ENCODE assay signal across 16 cellular contexts in the genomic region with DNA sequence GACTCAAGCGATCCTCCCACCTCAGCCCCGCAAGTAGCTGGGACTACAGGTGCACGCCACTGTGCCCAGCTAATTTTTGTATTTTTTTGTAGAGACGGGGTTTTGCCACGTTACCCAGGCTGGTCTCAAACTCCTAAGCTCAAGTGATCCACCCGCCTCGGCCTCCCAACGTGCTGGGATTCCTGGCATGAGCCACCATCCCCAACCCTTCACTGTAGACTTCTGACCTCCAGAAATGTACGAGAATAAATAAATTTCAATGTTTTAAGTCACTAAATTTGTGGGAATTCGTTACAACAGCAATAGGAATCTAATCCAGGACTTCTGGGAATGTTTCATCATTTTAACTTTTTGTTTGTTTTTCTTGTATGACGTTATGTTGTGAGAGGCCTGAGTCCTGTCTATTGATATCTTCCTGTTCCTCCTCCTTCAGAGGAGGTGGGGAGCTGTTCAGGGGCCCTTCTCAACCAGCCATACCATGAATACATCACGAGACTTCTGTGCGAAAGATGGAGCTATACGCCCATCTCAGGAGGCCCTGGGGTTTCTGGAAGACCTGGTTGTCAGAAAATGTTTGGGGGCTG. TPM values are rescaled to one million over a fixed set of nuclear protein-coding genes. Genes with fewer than 3 reads are reported as not detected.
DNase-seq lines count a peak whose midpoint lies in the region; ATAC-seq and TF ChIP-seq lines count a peak whose summit lies in the region.
"Had no signal": no experiment of that assay in that cellular context is flagged by ENCODE, and none has a peak within 500 bp of the region (broad histone marks: within the 10 kb centered on the region; RNA-seq: fewer than 3 reads in every experiment).

No MANE protein-coding gene starts in this region.

- H3K27me3 ChIP-seq in HCT116 (ENCODE audit: insufficient read depth, low read length) (no peaks in the 10 kb centered on the region), layer of hippocampus (ENCODE audit: control insufficient read depth, insufficient read depth, low read length) (no peaks in the 10 kb centered on the region), tibial nerve (no peaks in the 10 kb centered on the region), Peyer's patch (no peaks in the 10 kb centered on the region)
- H3K27me3 ChIP-seq: body of pancreas had no signal

- H3K4me2 ChIP-seq in HCT116 (ENCODE audit: low read length), result no peak overlapping the region

- H3K36me3 ChIP-seq in HCT116 (ENCODE audit: control insufficient read depth in 1 of 2, insufficient read depth in 2 of 2, low read length in 2 of 2) (no peaks in the 10 kb centered on the region), tibial nerve (no peaks in the 10 kb centered on the region), Peyer's patch (no peaks in the 10 kb centered on the region)

- 55 to 69% methylated on average over 14 of the region's 14 CpGs for WGBS in tibial nerve, 2 donors

- CTCF ChIA-PET in HCT116 (lab: Charles Lee), result no interaction called here

- no peak for TF ChIP-seq RAD21 in HCT116 (IDR thresholded peaks at IDR 0.05; ENCODE audit: low read depth)

- no peaks in the 10 kb centered on the region for H4K20me1 ChIP-seq in HCT116 (ENCODE audit: insufficient read depth)

- no peaks in the 10 kb centered on the region for H3K9me3 ChIP-seq in HCT116 (ENCODE audit: control insufficient read depth in 1 of 2, insufficient read depth in 1 of 2, low read depth in 1 of 2, low read length in 2 of 2)
- H3K9me3 ChIP-seq in tibial nerve, result no peaks in the 10 kb centered on the region
- no peaks in the 10 kb centered on the region for H3K9me3 ChIP-seq in Peyer's patch
- H3K9me3 ChIP-seq: body of pancreas had no signal

- H3K4me1 ChIP-seq in HCT116 (ENCODE audit: control insufficient read depth in 1 of 2, insufficient read depth in 2 of 2, low read length in 2 of 2), result peaks cover 16 to 37% of the 10 kb centered on the region in 2 experiments; a peak in 3 of 4 replicates
- H3K4me1 ChIP-seq in tibial nerve, result peaks cover 0 to 28% (median 7%) of the 10 kb centered on the region in 4 donors
- no peaks in the 10 kb centered on the region for H3K4me1 ChIP-seq in Peyer's patch
- H3K4me1 ChIP-seq: body of pancreas had no signal

- TF ChIP-seq EP300 in tibial nerve (IDR thresholded peaks at IDR 0.05), result peak in 1 of 2 donors; percentile 42

- no peak overlapping the region for H3K27ac ChIP-seq in HCT116 (ENCODE audit: low read depth, low read length)
- H3K27ac ChIP-seq in layer of hippocampus (ENCODE audit: low read depth, low read length), result peak overlapping the region; percentile 49
- peak overlapping the region; percentile 4 to 71 (median 64) for H3K27ac ChIP-seq in tibial nerve
- peak overlapping the region in 2 of 4 donors; percentile 17 to 35 for H3K27ac ChIP-seq in Peyer's patch
- H3K27ac ChIP-seq: body of pancreas had no signal

- H3K4me3 ChIP-seq in HCT116 (replicated peaks in 1 of 2; ENCODE audit: low read depth in 1 of 2, low read length in 2 of 2) (no peak overlapping the region), cardiac fibroblast (replicated peaks in 1 of 2; ENCODE audit: low read depth in 2 of 2, low read length in 2 of 2) (no peak overlapping the region), tibial nerve (no peak overlapping the region), Peyer's patch (no peak overlapping the region)
- H3K4me3 ChIP-seq: body of pancreas had no signal

- TF ChIP-seq CTCF in HCT116 (IDR thresholded peaks at IDR 0.05 in 2 of 3, conservative IDR thresholded peaks at IDR 0.05 in 1 of 3; ENCODE audit: borderline replicate concordance in 1 of 3, insufficient read depth in 1 of 3, low read depth in 2 of 3, low read length in 2 of 3) (no peak), cardiac fibroblast (IDR thresholded peaks at IDR 0.05; ENCODE audit: low read depth, low read length) (no peak), tibial nerve (IDR thresholded peaks at IDR 0.05) (no peak), Peyer's patch (IDR thresholded peaks at IDR 0.05) (no peak)

- ATAC-seq in HCT116 (no peak), GM19351 (IDR thresholded peaks at IDR 0.05; ENCODE audit: unreplicated experiment) (no peak), HG03457 (IDR thresholded peaks at IDR 0.05; ENCODE audit: unreplicated experiment) (no peak), HG03439 (IDR thresholded peaks at IDR 0.05; ENCODE audit: unreplicated experiment) (no peak)
- ATAC-seq: body of pancreas; left ventricle myocardium superior; naive thymus-derived CD8-positive, alpha-beta T cell; stimulated activated memory B cell treated with anti-CD40 and anti-IgM and Interleukin-4, amounts not matched to agents 10 μg/mL and 1 μg/mL and 100 μg/mL, for 72 hours had no signal

- POLR2A ChIA-PET in HCT116 (lab: Charles Lee), result interaction anchor here (0.9 to 1.9 kb wide), 2 partner anchors 10 kb away, joined by 4 to 9 read pairs; no protein-coding TSS in a partner anchor

- intact Hi-C loops in HCT116 (cut with micrococcal nuclease), result no loop called here

- H2AFZ ChIP-seq in HCT116 (ENCODE audit: low read depth, low read length, poor library complexity, severe bottlenecking), result peak overlapping the region; percentile 54

- no TSS peak for BruUV-seq in HCT116 (replicated peaks; lab: Mats Ljungman, UMichigan)

- 0 out of 2 replicates have a peak overlapping the region, but pooled peaks have one; percentile 10 for H3K9ac ChIP-seq in HCT116 (ENCODE audit: low read length)

- no peaks in the 10 kb centered on the region for H3K79me2 ChIP-seq in HCT116 (ENCODE audit: insufficient read depth, low read length)

- H3K9me2 ChIP-seq in HCT116 (ENCODE audit: insufficient read depth), result no peaks in the 10 kb centered on the region

- TF ChIP-seq POLR2A in HCT116 (IDR thresholded peaks at IDR 0.05; ENCODE audit: borderline replicate concordance, extremely low read depth, insufficient read depth, insufficient read length), result no peak
- TF ChIP-seq POLR2A in tibial nerve (IDR thresholded peaks at IDR 0.05), result no peak
- no peak for TF ChIP-seq POLR2A in Peyer's patch (IDR thresholded peaks at IDR 0.05)

- DNase-seq in HCT116 (ENCODE audit: low read depth, low spot score), result no peak
- DNase-seq in cardiac fibroblast (ENCODE audit: low read depth in 2 of 2), result peak; percentile 59 to 66
- DNase-seq in tibial nerve (ENCODE audit: low spot score in 2 of 2), result no peak
- no peak for DNase-seq in Peyer's patch
- DNase-seq: activated CD4-positive, alpha-beta memory T cell treated with anti-CD3 and anti-CD28 coated beads, Interleukin-2, amount 10 ng/mL, durations not matched to agents 7 days and 5 days; body of pancreas; hypothalamus; left ventricle myocardium superior; MM.1S; naive thymus-derived CD8-positive, alpha-beta T cell had no signal

- RAD21 ChIA-PET in HCT116 (lab: Charles Lee; ENCODE audit: low non-redundant PET in 1 of 2, low total read pairs in 2 of 2, uncharacterized antibody in 2 of 2, unreplicated experiment in 2 of 2), result no interaction called here

TF ChIP-seq in HCT116, 20 proteins besides CTCF, POLR2A, EP300 and RAD21 (continues in another document):
- TF ChIP-seq ZNF274 (IDR thresholded peaks at IDR 0.05; ENCODE audit: low read depth, low read length) (no peak), SRF (IDR thresholded peaks at IDR 0.05; ENCODE audit: low read depth) (no peak), POLR2AphosphoS5 (IDR thresholded peaks at IDR 0.05; ENCODE audit: low read depth, low read length) (no peak), TCF7L2 (IDR thresholded peaks at IDR 0.05; ENCODE audit: borderline replicate concordance, extremely low read depth, insufficient read depth, insufficient read length) (no peak), ZFX (IDR thresholded peaks at IDR 0.05) (no peak), FOSL1 (IDR thresholded peaks at IDR 0.05; ENCODE audit: low read depth) (no peak), CBX3 (IDR thresholded peaks at IDR 0.05; ENCODE audit: low read depth) (no peak), YY1 (IDR thresholded peaks at IDR 0.05; ENCODE audit: extremely low read depth, insufficient replicate concordance, low read depth, low read length) (no peak), SP1 (IDR thresholded peaks at IDR 0.05; ENCODE audit: low read depth) (no peak), CEBPB (IDR thresholded peaks at IDR 0.05; ENCODE audit: low read depth) (no peak), SIN3A (IDR thresholded peaks at IDR 0.05; ENCODE audit: low read depth) (no peak), EZH2 (IDR thresholded peaks at IDR 0.05) (no peak)
- TF ChIP-seq, protein P1, sequence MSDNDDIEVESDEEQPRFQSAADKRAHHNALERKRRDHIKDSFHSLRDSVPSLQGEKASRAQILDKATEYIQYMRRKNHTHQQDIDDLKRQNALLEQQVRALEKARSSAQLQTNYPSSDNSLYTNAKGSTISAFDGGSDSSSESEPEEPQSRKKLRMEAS (IDR thresholded peaks at IDR 0.05), result no peak
- TF ChIP-seq, protein P2, sequence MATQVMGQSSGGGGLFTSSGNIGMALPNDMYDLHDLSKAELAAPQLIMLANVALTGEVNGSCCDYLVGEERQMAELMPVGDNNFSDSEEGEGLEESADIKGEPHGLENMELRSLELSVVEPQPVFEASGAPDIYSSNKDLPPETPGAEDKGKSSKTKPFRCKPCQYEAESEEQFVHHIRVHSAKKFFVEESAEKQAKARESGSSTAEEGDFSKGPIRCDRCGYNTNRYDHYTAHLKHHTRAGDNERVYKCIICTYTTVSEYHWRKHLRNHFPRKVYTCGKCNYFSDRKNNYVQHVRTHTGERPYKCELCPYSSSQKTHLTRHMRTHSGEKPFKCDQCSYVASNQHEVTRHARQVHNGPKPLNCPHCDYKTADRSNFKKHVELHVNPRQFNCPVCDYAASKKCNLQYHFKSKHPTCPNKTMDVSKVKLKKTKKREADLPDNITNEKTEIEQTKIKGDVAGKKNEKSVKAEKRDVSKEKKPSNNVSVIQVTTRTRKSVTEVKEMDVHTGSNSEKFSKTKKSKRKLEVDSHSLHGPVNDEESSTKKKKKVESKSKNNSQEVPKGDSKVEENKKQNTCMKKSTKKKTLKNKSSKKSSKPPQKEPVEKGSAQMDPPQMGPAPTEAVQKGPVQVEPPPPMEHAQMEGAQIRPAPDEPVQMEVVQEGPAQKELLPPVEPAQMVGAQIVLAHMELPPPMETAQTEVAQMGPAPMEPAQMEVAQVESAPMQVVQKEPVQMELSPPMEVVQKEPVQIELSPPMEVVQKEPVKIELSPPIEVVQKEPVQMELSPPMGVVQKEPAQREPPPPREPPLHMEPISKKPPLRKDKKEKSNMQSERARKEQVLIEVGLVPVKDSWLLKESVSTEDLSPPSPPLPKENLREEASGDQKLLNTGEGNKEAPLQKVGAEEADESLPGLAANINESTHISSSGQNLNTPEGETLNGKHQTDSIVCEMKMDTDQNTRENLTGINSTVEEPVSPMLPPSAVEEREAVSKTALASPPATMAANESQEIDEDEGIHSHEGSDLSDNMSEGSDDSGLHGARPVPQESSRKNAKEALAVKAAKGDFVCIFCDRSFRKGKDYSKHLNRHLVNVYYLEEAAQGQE (IDR thresholded peaks at IDR 0.05; ENCODE audit: low read depth), result no peak
- TF ChIP-seq, protein P3, sequence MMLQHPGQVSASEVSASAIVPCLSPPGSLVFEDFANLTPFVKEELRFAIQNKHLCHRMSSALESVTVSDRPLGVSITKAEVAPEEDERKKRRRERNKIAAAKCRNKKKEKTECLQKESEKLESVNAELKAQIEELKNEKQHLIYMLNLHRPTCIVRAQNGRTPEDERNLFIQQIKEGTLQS (IDR thresholded peaks at IDR 0.05), result no peak

RNA-seq across cellular contexts. Expression of a gene that starts 40.0 kb away (rescaled TPM):
- total RNA-seq in HCT116 (2021; ENCODE audit: unreplicated experiment) (not detected), tibial nerve (not detected), Peyer's patch (not detected)
- not detected in 2 replicates for polyA plus RNA-seq in HCT116 (2012)
- total RNA-seq: activated CD4-positive, alpha-beta memory T cell treated with anti-CD3 and anti-CD28 coated beads, Interleukin-2, amount 10 ng/mL, durations not matched to agents 7 days and 5 days; body of pancreas; left ventricle myocardium superior; naive thymus-derived CD8-positive, alpha-beta T cell; right cardiac atrium had no signal
- polyA plus RNA-seq: naive thymus-derived CD8-positive, alpha-beta T cell; right cardiac atrium had no signal

Comparison
In these comparisons a context has a peak if more than half of its experiments do, and no peak if none do; other contexts are left out.
1. DNase-seq: peak in cardiac fibroblast (2 of 2); none in HCT116 (single experiment), tibial nerve (0 of 2) and Peyer's patch (0 of 3).